21 cellular contexts compared by ENCODE assay signal in genomic region chr17:55155867-55156560, GRCh38.
"Had no signal": no experiment of that assay in that cellular context is flagged by ENCODE, and none has a peak within 500 bp of the region (broad histone marks: within the 10 kb centered on the region; RNA-seq: fewer than 3 reads in every experiment).

No MANE protein-coding gene starts in this region.

- H3K4me1 Mint-ChIP-seq: activated T-helper 17 cell treated with anti-CD3 and anti-CD28 coated beads, Interleukin-2, amount 50 U/mL, for 72 hours; immature natural killer cell; natural killer cell; stimulated activated naive B cell treated with anti-CD40 and anti-IgM and Interleukin-4, amounts not matched to agents 10 μg/mL and 1 μg/mL and 100 μg/mL, for 72 hours had no signal

- H3K9me3 Mint-ChIP-seq: activated naive CD4-positive, alpha-beta T cell treated with anti-CD3 and anti-CD28 coated beads, Interleukin-2, amount 50 U/mL, for 72 hours; activated T-cell treated with anti-CD3 and anti-CD28 coated beads, Interleukin-2, amount 50 U/mL, for 24 hours; activated T-helper 17 cell treated with anti-CD3 and anti-CD28 coated beads, Interleukin-2, amount 50 U/mL, for 72 hours; immature natural killer cell; natural killer cell; stimulated activated naive B cell treated with anti-CD40 and anti-IgM and Interleukin-4, amounts not matched to agents 10 μg/mL and 1 μg/mL and 100 μg/mL, for 72 hours had no signal

- H3K27ac ChIP-seq: adrenal gland, ascending aorta, brain microvascular endothelial cell, foreskin keratinocyte, vagina had no signal

- H3K4me3 Mint-ChIP-seq: activated T-cell treated with anti-CD3 and anti-CD28 coated beads, Interleukin-2, amount 50 U/mL, for 24 hours; activated T-helper 17 cell treated with anti-CD3 and anti-CD28 coated beads, Interleukin-2, amount 50 U/mL, for 72 hours; immature natural killer cell; natural killer cell; stimulated activated naive B cell treated with anti-CD40 and anti-IgM and Interleukin-4, amounts not matched to agents 10 μg/mL and 1 μg/mL and 100 μg/mL, for 72 hours had no signal

- H3K27me3 Mint-ChIP-seq: activated T-cell treated with anti-CD3 and anti-CD28 coated beads, Interleukin-2, amount 50 U/mL, for 24 hours; activated T-helper 17 cell treated with anti-CD3 and anti-CD28 coated beads, Interleukin-2, amount 50 U/mL, for 72 hours; stimulated activated naive B cell treated with anti-CD40 and anti-IgM and Interleukin-4, amounts not matched to agents 10 μg/mL and 1 μg/mL and 100 μg/mL, for 72 hours had no signal

- ATAC-seq: activated naive CD4-positive, alpha-beta T cell treated with anti-CD3 and anti-CD28 coated beads, Interleukin-2, amount 50 U/mL, for 72 hours; activated T-helper 17 cell treated with anti-CD3 and anti-CD28 coated beads, Interleukin-2, amount 50 U/mL, for 72 hours; foreskin keratinocyte; left ventricle myocardium superior; natural killer cell; stimulated activated naive B cell treated with anti-CD40 and anti-IgM and Interleukin-4, amounts not matched to agents 10 μg/mL and 1 μg/mL and 100 μg/mL, for 72 hours had no signal

- H3K4me3 ChIP-seq: adrenal gland, ascending aorta, vagina had no signal

- H3K36me3 ChIP-seq: adrenal gland, ascending aorta, brain microvascular endothelial cell, vagina had no signal

- H3K36me3 Mint-ChIP-seq: natural killer cell had no signal

- H3K27me3 ChIP-seq: adrenal gland, ascending aorta, brain microvascular endothelial cell, foreskin keratinocyte, vagina had no signal

- H3K9me3 ChIP-seq: adrenal gland, ascending aorta, vagina had no signal

- H3K27ac Mint-ChIP-seq: activated naive CD4-positive, alpha-beta T cell treated with anti-CD3 and anti-CD28 coated beads, Interleukin-2, amount 50 U/mL, for 72 hours; activated T-cell treated with anti-CD3 and anti-CD28 coated beads, Interleukin-2, amount 50 U/mL, for 24 hours; activated T-helper 17 cell treated with anti-CD3 and anti-CD28 coated beads, Interleukin-2, amount 50 U/mL, for 72 hours; immature natural killer cell; natural killer cell; stimulated activated naive B cell treated with anti-CD40 and anti-IgM and Interleukin-4, amounts not matched to agents 10 μg/mL and 1 μg/mL and 100 μg/mL, for 72 hours had no signal

- DNase-seq: activated CD8-positive, alpha-beta memory T cell treated with anti-CD3 and anti-CD28 coated beads for 24 hours; activated CD8-positive, alpha-beta memory T cell treated with anti-CD3 and anti-CD28 coated beads, Interleukin-2, amount 50 U/mL, for 4 hours; activated T-cell treated with anti-CD3 and anti-CD28 coated beads, Interleukin-2, amount 50 U/mL, for 24 hours; adrenal gland; brain microvascular endothelial cell; effector memory CD4-positive, alpha-beta T cell; foreskin keratinocyte; immature natural killer cell; kidney glomerular epithelial cell; left ventricle myocardium superior; mammary epithelial cell; midbrain; natural killer cell; stimulated activated CD4-positive, alpha-beta T cell treated with anti-CD3 and anti-CD28 coated beads, Interleukin-2, amount 100 ng/mL, for 48 hours; stimulated activated CD8-positive, alpha-beta memory T cell treated with anti-CD3 and anti-CD28 coated beads, Interleukin-4, amount 100 ng/mL, for 48 hours; stimulated activated naive B cell treated with anti-CD40 and anti-IgM and Interleukin-4, amounts not matched to agents 10 μg/mL and 1 μg/mL and 100 μg/mL, for 72 hours; trophoblast cell had no signal

- H3K4me1 ChIP-seq: ascending aorta, vagina had no signal
